13 cellular contexts compared by ENCODE assay signal in genomic region chr1:65425697-65426096, GRCh38. TPM values are rescaled to one million over a fixed set of nuclear protein-coding genes. Genes with fewer than 3 reads are reported as not detected.
A peak's percentile ranks its signal among the peaks of the same experiment; 100 is the strongest.
DNase-seq lines count a peak whose midpoint lies in the region; ATAC-seq and TF ChIP-seq lines count a peak whose summit lies in the region.
"Had no signal": no experiment of that assay in that cellular context is flagged by ENCODE, and none has a peak within 500 bp of the region (broad histone marks: within the 10 kb centered on the region; RNA-seq: fewer than 3 reads in every experiment).

No MANE protein-coding gene starts in this region.

- no peak overlapping the region for H3K4me3 ChIP-seq in H7 (ENCODE audit: insufficient read depth, low read depth, low read length)
- no peak overlapping the region for H3K4me3 ChIP-seq in retinal pigment epithelial cell (ENCODE audit: low read length)
- no peak overlapping the region for H3K4me3 ChIP-seq in sigmoid colon
- H3K4me3 ChIP-seq in CD4-positive, alpha-beta memory T cell (ENCODE audit: low read length in 2 of 2) = no peak overlapping the region
- H3K4me3 ChIP-seq: heart left ventricle had no signal

- TF ChIP-seq POLR2A in sigmoid colon (IDR thresholded peaks at IDR 0.05) = no peak

- TF ChIP-seq CTCF in retinal pigment epithelial cell (conservative IDR thresholded peaks at IDR 0.05; ENCODE audit: low read depth, low read length) (no peak), sigmoid colon (IDR thresholded peaks at IDR 0.05) (no peak)

- no peak for ATAC-seq in HG03139 (IDR thresholded peaks at IDR 0.05; ENCODE audit: unreplicated experiment)
- ATAC-seq: heart left ventricle had no signal

- no peaks in the 10 kb centered on the region for H3K27me3 Mint-ChIP-seq in CD4-positive, alpha-beta memory T cell
- H3K27me3 Mint-ChIP-seq: activated naive CD8-positive, alpha-beta T cell treated with anti-CD3 and anti-CD28 coated beads for 36 hours had no signal

- no peaks in the 10 kb centered on the region for H3K36me3 ChIP-seq in H7 (replicated peaks; ENCODE audit: control insufficient read depth, insufficient read depth, low read length)
- peaks cover 0 to 52% (median 9%) of the 10 kb centered on the region in 4 donors for H3K36me3 ChIP-seq in sigmoid colon
- peaks cover 10% of the 10 kb centered on the region for H3K36me3 ChIP-seq in CD4-positive, alpha-beta memory T cell (ENCODE audit: insufficient read depth, low read length)

- peak; percentile 46 for DNase-seq in H7
- DNase-seq in SW 1271 (lab: John Stamatoyannopoulos, UW) = peak; percentile 32 to 84
- DNase-seq in fibroblast of peridontal ligament (ENCODE audit: extremely low read depth) = peak; percentile 69
- peak; percentile 84 for DNase-seq in retinal pigment epithelial cell (ENCODE audit: low read depth)
- DNase-seq in NCI-H526 (lab: John Stamatoyannopoulos, UW) = no peak
- DNase-seq in sigmoid colon = no peak
- DNase-seq in CD4-positive, alpha-beta memory T cell = no peak
- DNase-seq: activated CD4-positive, CD25-positive, alpha-beta regulatory T cell; activated naive CD8-positive, alpha-beta T cell treated with anti-CD3 and anti-CD28 coated beads for 36 hours; heart left ventricle; MV-4-11 had no signal

- POLR2A ChIA-PET in CD4-positive, alpha-beta memory T cell (lab: Charles Lee; ENCODE audit: partially characterized antibody) = no interaction called here

- peaks cover 0 to 42% (median 33%) of the 10 kb centered on the region in 4 donors for H3K4me1 ChIP-seq in sigmoid colon
- H3K4me1 ChIP-seq in CD4-positive, alpha-beta memory T cell (ENCODE audit: insufficient read depth, low read length) = peaks cover 27% of the 10 kb centered on the region
- H3K4me1 ChIP-seq: parathyroid adenoma had no signal

- H3K27me3 ChIP-seq in H7 (ENCODE audit: control insufficient read depth, insufficient read depth, low read length) = no peaks in the 10 kb centered on the region
- H3K27me3 ChIP-seq in sigmoid colon = no peaks in the 10 kb centered on the region
- H3K27me3 ChIP-seq in CD4-positive, alpha-beta memory T cell (ENCODE audit: insufficient read depth, low read length) = no peaks in the 10 kb centered on the region
- H3K27me3 ChIP-seq: heart left ventricle had no signal

- CTCF ChIA-PET in CD4-positive, alpha-beta memory T cell (lab: Charles Lee; ENCODE audit: partially characterized antibody) = interaction anchor here (0.7 kb wide), 1 partner anchor 189 kb away, joined by 3 read pairs; no protein-coding TSS in a partner anchor

- intact Hi-C loops in sigmoid colon (cut with DNase I) = no loop called here
- intact Hi-C loops in CD4-positive, alpha-beta memory T cell (cut with micrococcal nuclease) = loop anchor here (10.0 kb wide), 2 partner anchors 681 to 819 kb away; partner anchors contain the start of gene RAVER2

- H3K4me3 Mint-ChIP-seq in CD4-positive, alpha-beta memory T cell = no peak overlapping the region
- H3K4me3 Mint-ChIP-seq: activated naive CD8-positive, alpha-beta T cell treated with anti-CD3 and anti-CD28 coated beads for 36 hours had no signal

- H3K27ac ChIP-seq in sigmoid colon = peak overlapping the region in 1 of 4 donors; percentile 62
- no peak overlapping the region for H3K27ac ChIP-seq in CD4-positive, alpha-beta memory T cell (ENCODE audit: low read depth, low read length)
- H3K27ac ChIP-seq: heart left ventricle, parathyroid adenoma had no signal

- H3K9me3 ChIP-seq in sigmoid colon = no peaks in the 10 kb centered on the region
- H3K9me3 ChIP-seq in CD4-positive, alpha-beta memory T cell (ENCODE audit: control insufficient read depth in 1 of 2, low read length in 2 of 2) = no peaks in the 10 kb centered on the region
- H3K9me3 ChIP-seq: heart left ventricle had no signal

- H3K4me1 Mint-ChIP-seq in CD4-positive, alpha-beta memory T cell = peaks cover 4 to 20% (median 7%) of the 10 kb centered on the region in 4 donors
- H3K4me1 Mint-ChIP-seq: activated naive CD8-positive, alpha-beta T cell treated with anti-CD3 and anti-CD28 coated beads for 36 hours had no signal

- no peaks in the 10 kb centered on the region for H3K9me3 Mint-ChIP-seq in CD4-positive, alpha-beta memory T cell
- H3K9me3 Mint-ChIP-seq: activated naive CD8-positive, alpha-beta T cell treated with anti-CD3 and anti-CD28 coated beads for 36 hours had no signal

- peak overlapping the region in 1 of 7 donors; percentile 1 for H3K27ac Mint-ChIP-seq in CD4-positive, alpha-beta memory T cell

- no peak for TF ChIP-seq EP300 in sigmoid colon (IDR thresholded peaks at IDR 0.05)

- peaks cover 15 to 18% of the 10 kb centered on the region in 2 donors for H3K36me3 Mint-ChIP-seq in CD4-positive, alpha-beta memory T cell

- WGBS in sigmoid colon, 2 donors = 96 to 97% methylated on average over 3 of the region's 3 CpGs

RNA-seq across cellular contexts. Expression of gene LEPR, which starts 5.2 kb away (rescaled TPM):
- 7.0 and 9.8 TPM in 2 replicates for total RNA-seq in H7 (2014; rRNA removed; shearing (Covaris generic))
- 10 to 100 TPM in 2 of 4 donors, 1 to 10 TPM in 2; 5.3 to 24.7 (median 9.9) TPM for total RNA-seq in sigmoid colon
- polyA plus RNA-seq in sigmoid colon = 1 to 10 TPM in 1 of 3 donors, under 1 TPM in 2; 0.46 to 2.6 (median 0.60) TPM
- total RNA-seq in CD4-positive, alpha-beta memory T cell = 1 to 10 TPM; 1.7 to 2.0 TPM
- polyA plus RNA-seq in CD4-positive, alpha-beta memory T cell = 1 to 10 TPM; 2.0 to 3.0 TPM

RNA-seq across cellular contexts. Expression of gene LEPROT, which starts 5.2 kb away (rescaled TPM):
- total RNA-seq in H7 (2014; rRNA removed; shearing (Covaris generic)) = 26.8 and 27.7 TPM in 2 replicates
- total RNA-seq in sigmoid colon = 10 to 100 TPM; 48.2 to 67.8 (median 57.0) TPM
- polyA plus RNA-seq in sigmoid colon = 10 to 100 TPM; 14.3 to 29.8 (median 15.6) TPM
- total RNA-seq in CD4-positive, alpha-beta memory T cell = 10 to 100 TPM; 26.4 to 27.1 TPM
- 10 to 100 TPM; 13.2 to 24.4 TPM for polyA plus RNA-seq in CD4-positive, alpha-beta memory T cell

Comparison
In these comparisons a context has a peak if more than half of its experiments do, and no peak if none do; other contexts are left out.
1. DNase-seq: peak in H7 (single experiment), SW 1271 (2 of 2), fibroblast of peridontal ligament (single experiment) and retinal pigment epithelial cell (single experiment); none in NCI-H526 (0 of 2), sigmoid colon (single experiment) and CD4-positive, alpha-beta memory T cell (0 of 5).